ENCODE assay signal across 14 cellular contexts in genomic region chr9:127528407-127529251, GRCh38.
A peak's percentile ranks its signal among the peaks of the same experiment; 100 is the strongest.
DNase-seq lines count a peak whose midpoint lies in the region; ATAC-seq, FAIRE-seq and TF ChIP-seq lines count a peak whose summit lies in the region.
"Had no signal": no experiment of that assay in that cellular context is flagged by ENCODE, and none has a peak within 500 bp of the region (broad histone marks: within the 10 kb centered on the region; RNA-seq: fewer than 3 reads in every experiment).

No MANE protein-coding gene starts in this region.

- no peak overlapping the region for H3K9ac ChIP-seq in subcutaneous abdominal adipose tissue (ENCODE audit: low read length in 5 of 5)

- peak overlapping the region in 4 of 5 experiments; percentile 24 to 89 (median 58) for H3K27ac Mint-ChIP-seq in brain
- no peak overlapping the region for H3K27ac Mint-ChIP-seq in stimulated activated naive CD8-positive, alpha-beta T cell treated with anti-CD3 and anti-CD28 coated beads, Interleukin-15, amount 100 ng/mL, for 72 hours

- H3K36me3 Mint-ChIP-seq in brain, result peaks cover 49% of the 10 kb centered on the region

- no peaks in the 10 kb centered on the region for H3K27me3 ChIP-seq in subcutaneous abdominal adipose tissue (ENCODE audit: control insufficient read depth in 5 of 5, insufficient read depth in 4 of 5, low read length in 5 of 5)

- ATAC-seq in left lobe of liver, result peak; percentile 26
- no peak for ATAC-seq in stimulated activated naive CD8-positive, alpha-beta T cell treated with anti-CD3 and anti-CD28 coated beads, Interleukin-15, amount 100 ng/mL, for 72 hours
- ATAC-seq in GM19351 (IDR thresholded peaks at IDR 0.05; ENCODE audit: unreplicated experiment), result no peak

- H3K9me3 ChIP-seq in subcutaneous abdominal adipose tissue (ENCODE audit: control insufficient read depth in 5 of 5, low read length in 5 of 5), result peaks cover 3 to 14% (median 8%) of the 10 kb centered on the region in 5 donors

- FAIRE-seq in H54 (lab: Jason Lieb, UNC), result no peak
- FAIRE-seq: colon had no signal

- no peak for TF ChIP-seq POLR2A in H54 (IDR thresholded peaks at IDR 0.05; ENCODE audit: low read depth, low read length)

- H3K4me3 ChIP-seq in subcutaneous abdominal adipose tissue (ENCODE audit: low read depth in 1 of 5, low read length in 5 of 5), result no peak overlapping the region

- H3K36me3 ChIP-seq in subcutaneous abdominal adipose tissue (ENCODE audit: control insufficient read depth in 5 of 5, insufficient read depth in 5 of 5, low read length in 5 of 5), result peaks cover 0 to 33% (median 22%) of the 10 kb centered on the region in 5 donors

- H3K4me1 Mint-ChIP-seq in brain, result peaks cover 14% of the 10 kb centered on the region
- H3K4me1 Mint-ChIP-seq in stimulated activated naive CD8-positive, alpha-beta T cell treated with anti-CD3 and anti-CD28 coated beads, Interleukin-15, amount 100 ng/mL, for 72 hours, result peaks cover 7% of the 10 kb centered on the region

- no peaks in the 10 kb centered on the region for H3K27me3 Mint-ChIP-seq in brain
- H3K27me3 Mint-ChIP-seq in stimulated activated naive CD8-positive, alpha-beta T cell treated with anti-CD3 and anti-CD28 coated beads, Interleukin-15, amount 100 ng/mL, for 72 hours, result no peaks in the 10 kb centered on the region

- peaks cover 0 to 43% (median 0%) of the 10 kb centered on the region in 5 donors for H3K4me1 ChIP-seq in subcutaneous abdominal adipose tissue (ENCODE audit: control insufficient read depth in 5 of 5, insufficient read depth in 5 of 5, low read length in 5 of 5)
- H3K4me1 ChIP-seq: Caco-2 had no signal

- DNase-seq in MV-4-11 (lab: John Stamatoyannopoulos, UW), result peak; percentile 38
- no peak for DNase-seq in left lobe of liver (ENCODE audit: low spot score)
- no peak for DNase-seq in stimulated activated naive CD8-positive, alpha-beta T cell treated with anti-CD3 and anti-CD28 coated beads, Interleukin-15, amount 100 ng/mL, for 72 hours
- DNase-seq in activated effector memory CD4-positive, alpha-beta T cell treated with anti-CD3 and anti-CD28 coated beads, Interleukin-2, amount 50 U/mL, for 16 hours, result no peak
- no peak for DNase-seq in H54 (ENCODE audit: insufficient read length, low spot score)
- DNase-seq: activated T-cell treated with anti-CD3 and anti-CD28 coated beads, Interleukin-2, amount 50 U/mL, for 48 hours; Caco-2; NCI-H1436; stimulated activated CD4-positive, alpha-beta T cell treated with anti-CD3 and anti-CD28 coated beads, Interleukin-15, amount 100 ng/mL, for 24 hours had no signal

- H3K9me3 Mint-ChIP-seq in brain, result peaks cover 3 to 21% (median 10%) of the 10 kb centered on the region in 5 experiments
- peaks cover 9 to 18% of the 10 kb centered on the region in 2 donors for H3K9me3 Mint-ChIP-seq in stimulated activated naive CD8-positive, alpha-beta T cell treated with anti-CD3 and anti-CD28 coated beads, Interleukin-15, amount 100 ng/mL, for 72 hours

- TF ChIP-seq CTCF in brain (conservative IDR thresholded peaks at IDR 0.05), result no peak

- peak overlapping the region; percentile 70 for H3K27ac ChIP-seq in subcutaneous abdominal adipose tissue (ENCODE audit: low read depth, low read length)
- H3K27ac ChIP-seq: HL-60 had no signal

- H3K4me3 Mint-ChIP-seq in brain, result no peak overlapping the region
- H3K4me3 Mint-ChIP-seq in stimulated activated naive CD8-positive, alpha-beta T cell treated with anti-CD3 and anti-CD28 coated beads, Interleukin-15, amount 100 ng/mL, for 72 hours, result no peak overlapping the region

Comparison
In these comparisons a context has a peak if more than half of its experiments do, and no peak if none do; other contexts are left out.
1. H3K27ac Mint-ChIP-seq: peak in brain (4 of 5); none in stimulated activated naive CD8-positive, alpha-beta T cell treated with anti-CD3 and anti-CD28 coated beads, Interleukin-15, amount 100 ng/mL, for 72 hours (0 of 2).